1 cellular context compared by ENCODE assay signal in genomic region chr1:45583666-45584350, GRCh38.
TF ChIP-seq lines count a peak whose summit lies in the region.

NASP (plus strand) TSS chr1:45584041; CDS start chr1:45584147, 106 bp downstream.

TF ChIP-seq in HepG2, 621 proteins besides CTCF, POLR2A, EP300 and RAD21 (continued from another document and continues in another):
- TF ChIP-seq POLR2G (IDR thresholded peaks at IDR 0.05; ENCODE audit: low read depth, low read length) (peak; percentile 99), THAP11 (CRISPR knock-in tag; IDR thresholded peaks at IDR 0.05) (no peak; the same call in 1 of the 2 replicates), ZUFSP (CRISPR knock-in tag; IDR thresholded peaks at IDR 0.05; ENCODE audit: borderline replicate concordance) (no peak), CREBL2 (CRISPR knock-in tag; IDR thresholded peaks at IDR 0.05; ENCODE audit: borderline replicate concordance) (no peak), ARHGAP35 (CRISPR knock-in tag; IDR thresholded peaks at IDR 0.05; ENCODE audit: borderline replicate concordance) (no peak; the same call in 1 of the 2 replicates), NR2C2 (CRISPR knock-in tag; IDR thresholded peaks at IDR 0.05; ENCODE audit: borderline replicate concordance) (no peak), CHCHD3 (CRISPR knock-in tag; IDR thresholded peaks at IDR 0.05) (no peak), CEBPZ (IDR thresholded peaks at IDR 0.05; ENCODE audit: low read length) (no peak), ZNF614 (CRISPR knock-in tag; IDR thresholded peaks at IDR 0.05; ENCODE audit: borderline replicate concordance) (0 out of 2 replicates have a peak, but pooled peaks have one; percentile 13), ZNF431 (CRISPR knock-in tag; IDR thresholded peaks at IDR 0.05; ENCODE audit: borderline replicate concordance, low read depth) (peak; percentile 69), ZNF710 (CRISPR knock-in tag; IDR thresholded peaks at IDR 0.05; ENCODE audit: borderline replicate concordance) (no peak), ZNF891 (CRISPR knock-in tag; IDR thresholded peaks at IDR 0.05) (peak; percentile 28; the same call in 1 of the 2 replicates), ZNF766 (CRISPR knock-in tag; IDR thresholded peaks at IDR 0.05; ENCODE audit: borderline replicate concordance) (no peak), SAP130 (CRISPR knock-in tag; IDR thresholded peaks at IDR 0.05; ENCODE audit: low read depth) (peak; percentile 59), ZNF383 (CRISPR knock-in tag; IDR thresholded peaks at IDR 0.05; ENCODE audit: borderline replicate concordance) (no peak), ZNF234 (CRISPR knock-in tag; conservative IDR thresholded peaks at IDR 0.05) (no peak), MEF2D (CRISPR knock-in tag; IDR thresholded peaks at IDR 0.05) (no peak; the same call in 1 of the 2 replicates), DZIP1 (CRISPR knock-in tag; IDR thresholded peaks at IDR 0.05) (no peak), KDM6A (CRISPR knock-in tag; IDR thresholded peaks at IDR 0.05; ENCODE audit: low read depth) (no peak), ZNF260 (CRISPR knock-in tag; IDR thresholded peaks at IDR 0.05; ENCODE audit: borderline replicate concordance, low read depth) (no peak), FOSL1 (CRISPR knock-in tag; IDR thresholded peaks at IDR 0.05; ENCODE audit: borderline replicate concordance) (0 out of 2 replicates have a peak, but pooled peaks have one; percentile 24), NR2F6 (IDR thresholded peaks at IDR 0.05) (no peak), NR2F6 (CRISPR knock-in tag; IDR thresholded peaks at IDR 0.05) (peak; percentile 5; the same call in 1 of the 2 replicates), TAF1 (CRISPR knock-in tag; IDR thresholded peaks at IDR 0.05) (peak; percentile 84), PATZ1 (CRISPR knock-in tag; IDR thresholded peaks at IDR 0.05) (peak; percentile 81; the same call in 1 of the 2 replicates), ZNF572 (CRISPR knock-in tag; IDR thresholded peaks at IDR 0.05) (peak; percentile 18; the same call in 1 of the 2 replicates), MIXL1 (CRISPR knock-in tag; IDR thresholded peaks at IDR 0.05) (no peak; the same call in 1 of the 2 replicates), ZNF44 (CRISPR knock-in tag; IDR thresholded peaks at IDR 0.05) (no peak; the same call in 1 of the 2 replicates), KMT2B (CRISPR knock-in tag; IDR thresholded peaks at IDR 0.05) (no peak; the same call in none of the 2 replicates), HNF1B (CRISPR knock-in tag; IDR thresholded peaks at IDR 0.05) (no peak; the same call in 1 of the 2 replicates), POGZ (CRISPR knock-in tag; IDR thresholded peaks at IDR 0.05) (peak; percentile 22; the same call in 1 of the 2 replicates), ZNF512 (CRISPR knock-in tag; IDR thresholded peaks at IDR 0.05) (no peak), ZNF605 (CRISPR knock-in tag; IDR thresholded peaks at IDR 0.05) (peak; percentile 78), ZNF556 (CRISPR knock-in tag; IDR thresholded peaks at IDR 0.05; ENCODE audit: borderline replicate concordance) (no peak), ZNF562 (CRISPR knock-in tag; IDR thresholded peaks at IDR 0.05; ENCODE audit: borderline replicate concordance) (no peak), MNT (IDR thresholded peaks at IDR 0.05) (no peak), MXD3 (CRISPR knock-in tag; IDR thresholded peaks at IDR 0.05) (peak; percentile 28; the same call in 1 of the 2 replicates), ZFAT (CRISPR knock-in tag; conservative IDR thresholded peaks at IDR 0.05) (no peak), ATM (IDR thresholded peaks at IDR 0.05; ENCODE audit: borderline replicate concordance) (no peak), ZNF503 (CRISPR knock-in tag; IDR thresholded peaks at IDR 0.05) (peak; percentile 56; the same call in 1 of the 2 replicates), EEA1 (CRISPR knock-in tag; IDR thresholded peaks at IDR 0.05; ENCODE audit: borderline replicate concordance) (no peak; the same call in 1 of the 2 replicates), ZNF564 (CRISPR knock-in tag; IDR thresholded peaks at IDR 0.05) (no peak), JUN (CRISPR knock-in tag; IDR thresholded peaks at IDR 0.05) (no peak)
